ENCODE assay signal across 12 cellular contexts in genomic region chr1:7538033-7538432, GRCh38.
DNase-seq lines count a peak whose midpoint lies in the region; ATAC-seq and TF ChIP-seq lines count a peak whose summit lies in the region.
"Had no signal": no experiment of that assay in that cellular context is flagged by ENCODE, and none has a peak within 500 bp of the region (broad histone marks: within the 10 kb centered on the region; RNA-seq: fewer than 3 reads in every experiment).

No MANE protein-coding gene starts in this region.

- no peak overlapping the region for H3K4me3 Mint-ChIP-seq in type B pancreatic cell
- no peak overlapping the region for H3K4me3 Mint-ChIP-seq in activated CD4-positive, alpha-beta memory T cell treated with anti-CD3 and anti-CD28 coated beads, Interleukin-2, amount 10 ng/mL, durations not matched to agents 7 days and 5 days
- H3K4me3 Mint-ChIP-seq: activated naive CD4-positive, alpha-beta T cell treated with anti-CD3 and anti-CD28 coated beads, Interleukin-2, amount 50 U/mL, for 24 hours had no signal

- TF ChIP-seq CTCF in heart left ventricle (IDR thresholded peaks at IDR 0.05) (no peak), right atrium auricular region (IDR thresholded peaks at IDR 0.05) (no peak), type B pancreatic cell (conservative IDR thresholded peaks at IDR 0.05) (no peak), upper lobe of left lung (IDR thresholded peaks at IDR 0.05) (no peak)

- CTCF ChIA-PET in activated CD4-positive, alpha-beta memory T cell treated with anti-CD3 and anti-CD28 coated beads, Interleukin-2, amount 10 ng/mL, durations not matched to agents 7 days and 5 days (lab: Charles Lee) = no interaction called here

- no peaks in the 10 kb centered on the region for H3K36me3 Mint-ChIP-seq in type B pancreatic cell
- H3K36me3 Mint-ChIP-seq in activated CD4-positive, alpha-beta memory T cell treated with anti-CD3 and anti-CD28 coated beads, Interleukin-2, amount 10 ng/mL, durations not matched to agents 7 days and 5 days (ENCODE audit: low read depth) = no peaks in the 10 kb centered on the region
- H3K36me3 Mint-ChIP-seq: activated naive CD4-positive, alpha-beta T cell treated with anti-CD3 and anti-CD28 coated beads, Interleukin-2, amount 50 U/mL, for 24 hours had no signal

- no peaks in the 10 kb centered on the region for H3K9me3 Mint-ChIP-seq in type B pancreatic cell
- H3K9me3 Mint-ChIP-seq in activated CD4-positive, alpha-beta memory T cell treated with anti-CD3 and anti-CD28 coated beads, Interleukin-2, amount 10 ng/mL, durations not matched to agents 7 days and 5 days = no peaks in the 10 kb centered on the region
- H3K9me3 Mint-ChIP-seq: activated naive CD4-positive, alpha-beta T cell treated with anti-CD3 and anti-CD28 coated beads, Interleukin-2, amount 50 U/mL, for 24 hours had no signal

- WGBS in heart left ventricle, 4 donors = 71 to 90% (median 83%) methylated on average over 6 of the region's 6 CpGs
- WGBS in upper lobe of left lung, 2 donors = 81 to 92% methylated on average over 6 of the region's 6 CpGs

- no peaks in the 10 kb centered on the region for H3K9me3 ChIP-seq in heart left ventricle
- no peaks in the 10 kb centered on the region for H3K9me3 ChIP-seq in right atrium auricular region
- no peaks in the 10 kb centered on the region for H3K9me3 ChIP-seq in upper lobe of left lung
- H3K9me3 ChIP-seq: neutrophil had no signal

- H3K4me3 ChIP-seq in heart left ventricle (no peak overlapping the region), right atrium auricular region (no peak overlapping the region), upper lobe of left lung (no peak overlapping the region)

- TF ChIP-seq POLR2A in heart left ventricle (IDR thresholded peaks at IDR 0.05) = no peak
- TF ChIP-seq POLR2A in upper lobe of left lung (IDR thresholded peaks at IDR 0.05) = no peak

- no peak for TF ChIP-seq EP300 in upper lobe of left lung (IDR thresholded peaks at IDR 0.05)

- DNase-seq in heart left ventricle (peak in 3 of 5 donors; percentile 8 to 33 (median 23)), right atrium auricular region (ENCODE audit: low spot score) (no peak), fibroblast of peridontal ligament (ENCODE audit: extremely low read depth) (peak; percentile 37), type B pancreatic cell (ENCODE audit: extremely low spot score, unreplicated experiment) (no peak), upper lobe of left lung (no peak)
- no peak for DNase-seq in activated CD4-positive, alpha-beta memory T cell treated with anti-CD3 and anti-CD28 coated beads, Interleukin-2, amount 10 ng/mL, durations not matched to agents 7 days and 5 days
- DNase-seq: left ventricle myocardium superior, NCI-H1436 treated with DMSO at 0.1 percent for 48 hours had no signal

- H3K4me1 ChIP-seq in heart left ventricle (peaks cover 0 to 2% (median 0%) of the 10 kb centered on the region in 12 donors), right atrium auricular region (peaks cover 0 to 9% of the 10 kb centered on the region in 2 donors), upper lobe of left lung (peaks cover 0 to 8% (median 1%) of the 10 kb centered on the region in 4 donors)

- peaks cover 65% of the 10 kb centered on the region for H3K4me1 Mint-ChIP-seq in type B pancreatic cell (ENCODE audit: unreplicated experiment)
- H3K4me1 Mint-ChIP-seq in activated CD4-positive, alpha-beta memory T cell treated with anti-CD3 and anti-CD28 coated beads, Interleukin-2, amount 10 ng/mL, durations not matched to agents 7 days and 5 days = no peaks in the 10 kb centered on the region
- H3K4me1 Mint-ChIP-seq: activated naive CD4-positive, alpha-beta T cell treated with anti-CD3 and anti-CD28 coated beads, Interleukin-2, amount 50 U/mL, for 24 hours had no signal

- H3K27me3 ChIP-seq in heart left ventricle (peaks cover 0 to 7% (median 0%) of the 10 kb centered on the region in 9 donors), right atrium auricular region (no peaks in the 10 kb centered on the region), upper lobe of left lung (no peaks in the 10 kb centered on the region)

- intact Hi-C loops in heart left ventricle (cut with DNase I) = no loop called here

- H3K36me3 ChIP-seq in heart left ventricle (no peaks in the 10 kb centered on the region), right atrium auricular region (no peaks in the 10 kb centered on the region), upper lobe of left lung (no peaks in the 10 kb centered on the region)
- H3K36me3 ChIP-seq: neutrophil had no signal

- ATAC-seq in heart left ventricle (peak in 2 of 4 donors; percentile 16 to 39), HG03457 (IDR thresholded peaks at IDR 0.05; ENCODE audit: unreplicated experiment) (no peak), upper lobe of left lung (ENCODE audit: low FRiP score in 2 of 2) (no peak)
- ATAC-seq: left ventricle myocardium superior had no signal

- H3K27ac ChIP-seq in heart left ventricle (no peak overlapping the region), right atrium auricular region (no peak overlapping the region), upper lobe of left lung (no peak overlapping the region)
- H3K27ac ChIP-seq: neutrophil had no signal

- peaks cover 10% of the 10 kb centered on the region for H3K27me3 Mint-ChIP-seq in type B pancreatic cell
- no peaks in the 10 kb centered on the region for H3K27me3 Mint-ChIP-seq in activated CD4-positive, alpha-beta memory T cell treated with anti-CD3 and anti-CD28 coated beads, Interleukin-2, amount 10 ng/mL, durations not matched to agents 7 days and 5 days

- POLR2A ChIA-PET in activated CD4-positive, alpha-beta memory T cell treated with anti-CD3 and anti-CD28 coated beads, Interleukin-2, amount 10 ng/mL, durations not matched to agents 7 days and 5 days (lab: Charles Lee) = no interaction called here

- H3K27ac Mint-ChIP-seq in type B pancreatic cell = peak overlapping the region; percentile 27
- H3K27ac Mint-ChIP-seq in activated CD4-positive, alpha-beta memory T cell treated with anti-CD3 and anti-CD28 coated beads, Interleukin-2, amount 10 ng/mL, durations not matched to agents 7 days and 5 days = no peak overlapping the region

TF ChIP-seq in PFSK-1, 5 proteins besides CTCF, POLR2A, EP300 and RAD21:
- no peak for TF ChIP-seq TAF1 (IDR thresholded peaks at IDR 0.05; ENCODE audit: borderline replicate concordance, insufficient read depth, low read length)
- TF ChIP-seq SIN3A (IDR thresholded peaks at IDR 0.05; ENCODE audit: borderline replicate concordance, insufficient read depth, low read length) = 0 out of 2 replicates have a peak, but pooled peaks have one; percentile 20

Comparison
In these comparisons a context has a peak if more than half of its experiments do, and no peak if none do; other contexts are left out.
1. DNase-seq: peak in heart left ventricle (3 of 5) and fibroblast of peridontal ligament (single experiment); none in right atrium auricular region (single experiment), type B pancreatic cell (single experiment), activated CD4-positive, alpha-beta memory T cell treated with anti-CD3 and anti-CD28 coated beads, Interleukin-2, amount 10 ng/mL, durations not matched to agents 7 days and 5 days (single experiment) and upper lobe of left lung (0 of 2).